Comparison of ENCODE assay signal across 8 cellular contexts in genomic region chr1:42966688-42967609, GRCh38. TPM values are rescaled to one million over a fixed set of nuclear protein-coding genes. Genes with fewer than 3 reads are reported as not detected.
DNase-seq lines count a peak whose midpoint lies in the region; ATAC-seq, FAIRE-seq and TF ChIP-seq lines count a peak whose summit lies in the region.

No MANE protein-coding gene starts in this region.

- peaks cover 0 to 7% of the 10 kb centered on the region in 2 donors for H3K4me1 ChIP-seq in kidney (ENCODE audit: control insufficient read depth in 1 of 2, insufficient read depth in 1 of 2, low read depth in 1 of 2, low read length in 2 of 2)

- no peaks in the 10 kb centered on the region for H3K36me3 ChIP-seq in kidney (ENCODE audit: control insufficient read depth in 1 of 2, insufficient read depth in 2 of 2, low read length in 2 of 2)

- no peak for FAIRE-seq in kidney (lab: Jason Lieb, UNC)

- ATAC-seq in HG03095 (IDR thresholded peaks at IDR 0.05; ENCODE audit: unreplicated experiment) (no peak), GM21515 (IDR thresholded peaks at IDR 0.05; ENCODE audit: unreplicated experiment) (no peak), GM21576 (IDR thresholded peaks at IDR 0.05; ENCODE audit: unreplicated experiment) (no peak)

- in situ Hi-C loops in G401 (cut with HindIII; ENCODE audit: low sequenced_read_pairs), result no loop called here

- intact Hi-C loops in kidney (cut with DNase I), result no loop called here

- peak overlapping the region in 1 of 2 donors; percentile 38 for H3K9ac ChIP-seq in kidney (ENCODE audit: low read length in 2 of 2)

- DNase-seq in G401 (ENCODE audit: low spot score) (peak; percentile 91), NCI-H146 treated with DMSO at 0.1 percent for 48 hours (lab: John Stamatoyannopoulos, UW; ENCODE audit: unreplicated experiment) (peak; percentile 54), amniotic epithelial cell (ENCODE audit: low read depth) (peak; percentile 86), kidney (peak; percentile 91), HuH-7 (ENCODE audit: low spot score) (no peak)

- H3K4me3 ChIP-seq in kidney (ENCODE audit: low read length in 2 of 2), result no peak overlapping the region

- H3K27ac ChIP-seq in kidney (ENCODE audit: low read depth in 2 of 2, low read length in 2 of 2), result peak overlapping the region; percentile 65 to 80

- TF ChIP-seq CTCF in kidney (IDR thresholded peaks at IDR 0.05; ENCODE audit: borderline replicate concordance, extremely low read depth, insufficient read depth), result no peak

- no peaks in the 10 kb centered on the region for H3K9me3 ChIP-seq in kidney (ENCODE audit: control insufficient read depth in 1 of 2, low read length in 2 of 2)

RNA-seq across cellular contexts. Expression of gene SLC2A1, which starts 8.3 kb away (rescaled TPM):
- 51.9 and 70.1 TPM in 2 replicates for total RNA-seq in G401 (2014; rRNA removed; shearing (Covaris generic))
- total RNA-seq in kidney, result 55.9 TPM
- polyA plus RNA-seq in kidney (ENCODE audit: insufficient read depth, low read depth, low replicate concordance), result 28.6 TPM
